Comparison of ENCODE assay signal across 8 cellular contexts in genomic region chr2:202377308-202377736, GRCh38. TPM values are rescaled to one million over a fixed set of nuclear protein-coding genes. Genes with fewer than 3 reads are reported as not detected.
DNase-seq lines count a peak whose midpoint lies in the region; ATAC-seq and TF ChIP-seq lines count a peak whose summit lies in the region.

No MANE protein-coding gene starts in this region.

- CTCF ChIA-PET in CD4-positive, alpha-beta memory T cell (lab: Charles Lee; ENCODE audit: partially characterized antibody) = no interaction called here
- CTCF ChIA-PET in activated B cell treated with CpG ODN at 0.5 μM for 24 hours (lab: Charles Lee) = no interaction called here

- H3K4me3 ChIP-seq in CD4-positive, alpha-beta memory T cell (ENCODE audit: low read length in 2 of 2) = peak overlapping the region; percentile 84 to 96
- H3K4me3 ChIP-seq in HUES48 (ENCODE audit: low read depth, low read length) = peak overlapping the region; percentile 95

- H3K9me3 ChIP-seq in CD4-positive, alpha-beta memory T cell (ENCODE audit: control insufficient read depth in 1 of 2, low read length in 2 of 2) = no peaks in the 10 kb centered on the region
- no peaks in the 10 kb centered on the region for H3K9me3 ChIP-seq in HUES48 (ENCODE audit: control insufficient read depth, insufficient read depth, low read length)

- H3K27me3 Mint-ChIP-seq in CD4-positive, alpha-beta memory T cell = no peaks in the 10 kb centered on the region
- H3K27me3 Mint-ChIP-seq in activated B cell treated with CpG ODN at 0.5 μM for 24 hours = no peaks in the 10 kb centered on the region
- no peaks in the 10 kb centered on the region for H3K27me3 Mint-ChIP-seq in type B pancreatic cell

- peaks cover 30% of the 10 kb centered on the region for H3K4me1 ChIP-seq in CD4-positive, alpha-beta memory T cell (ENCODE audit: insufficient read depth, low read length)
- peaks cover 20% of the 10 kb centered on the region for H3K4me1 ChIP-seq in HUES48 (ENCODE audit: control insufficient read depth, insufficient read depth, low read length)

- no peaks in the 10 kb centered on the region for H3K27me3 ChIP-seq in CD4-positive, alpha-beta memory T cell (ENCODE audit: insufficient read depth, low read length)
- H3K27me3 ChIP-seq in HUES48 (ENCODE audit: control insufficient read depth, insufficient read depth, low read length) = no peaks in the 10 kb centered on the region

- peaks cover 25 to 53% (median 30%) of the 10 kb centered on the region in 4 donors for H3K4me1 Mint-ChIP-seq in CD4-positive, alpha-beta memory T cell
- H3K4me1 Mint-ChIP-seq in activated B cell treated with CpG ODN at 0.5 μM for 24 hours (peaks cover 28% of the 10 kb centered on the region), type B pancreatic cell (ENCODE audit: unreplicated experiment) (peaks cover 23% of the 10 kb centered on the region)

- peak overlapping the region; percentile 76 for H3K9ac ChIP-seq in HUES48 (ENCODE audit: low read depth, low read length)

- ATAC-seq in activated B cell treated with CpG ODN at 0.5 μM for 24 hours (ENCODE audit: low read depth) = no peak
- no peak for ATAC-seq in GM21367 (IDR thresholded peaks at IDR 0.05; ENCODE audit: unreplicated experiment)

- peak overlapping the region; percentile 86 to 98 (median 94) for H3K27ac Mint-ChIP-seq in CD4-positive, alpha-beta memory T cell
- H3K27ac Mint-ChIP-seq in activated B cell treated with CpG ODN at 0.5 μM for 24 hours = peak overlapping the region; percentile 87
- H3K27ac Mint-ChIP-seq in type B pancreatic cell = peak overlapping the region; percentile 96

- TF ChIP-seq CTCF in activated B cell treated with CpG ODN at 0.5 μM for 24 hours (IDR thresholded peaks at IDR 0.05) (no peak), type B pancreatic cell (conservative IDR thresholded peaks at IDR 0.05) (no peak)

- peaks cover 0 to 17% of the 10 kb centered on the region in 2 donors for H3K36me3 Mint-ChIP-seq in CD4-positive, alpha-beta memory T cell
- H3K36me3 Mint-ChIP-seq in activated B cell treated with CpG ODN at 0.5 μM for 24 hours (ENCODE audit: low read depth) = peaks cover 15% of the 10 kb centered on the region
- H3K36me3 Mint-ChIP-seq in type B pancreatic cell = peaks cover 7% of the 10 kb centered on the region

- H3K4me3 Mint-ChIP-seq in CD4-positive, alpha-beta memory T cell = peak overlapping the region; percentile 96 to 99 (median 99)
- H3K4me3 Mint-ChIP-seq in activated B cell treated with CpG ODN at 0.5 μM for 24 hours (peak overlapping the region; percentile 98), type B pancreatic cell (peak overlapping the region; percentile 100)

- peak overlapping the region; percentile 76 for H3K27ac ChIP-seq in CD4-positive, alpha-beta memory T cell (ENCODE audit: low read depth, low read length)
- peak overlapping the region; percentile 99 for H3K27ac ChIP-seq in HUES48 (ENCODE audit: low read depth, low read length)
- H3K27ac ChIP-seq in epithelial cell of prostate = peak overlapping the region; percentile 97

- no peaks in the 10 kb centered on the region for H3K36me3 ChIP-seq in CD4-positive, alpha-beta memory T cell (ENCODE audit: insufficient read depth, low read length)
- H3K36me3 ChIP-seq in HUES48 (ENCODE audit: control insufficient read depth, insufficient read depth, low read length) = no peaks in the 10 kb centered on the region

- POLR2A ChIA-PET in CD4-positive, alpha-beta memory T cell (lab: Charles Lee; ENCODE audit: partially characterized antibody) = interaction anchor here (0.6 to 0.8 kb wide), 2 partner anchors 140 to 534 kb away, joined by 3 read pairs; partner anchors contain the start of gene WDR12
- POLR2A ChIA-PET in activated B cell treated with CpG ODN at 0.5 μM for 24 hours (lab: Charles Lee) = interaction anchor here (0.6 to 1.5 kb wide), 2 partner anchors 111 to 534 kb away, joined by 3 to 5 read pairs; partner anchors contain the start of genes CARF, NOP58 and WDR12

- no peaks in the 10 kb centered on the region for H3K9me3 Mint-ChIP-seq in CD4-positive, alpha-beta memory T cell
- H3K9me3 Mint-ChIP-seq in activated B cell treated with CpG ODN at 0.5 μM for 24 hours (no peaks in the 10 kb centered on the region), type B pancreatic cell (peaks cover 5% of the 10 kb centered on the region)

- intact Hi-C loops in CD4-positive, alpha-beta memory T cell (cut with micrococcal nuclease) = loop anchor here (1.0 to 5.0 kb wide), 4 partner anchors 345 to 735 kb away; partner anchors contain the start of genes ALS2, FZD7, NBEAL1 and TMEM237
- intact Hi-C loops in activated B cell treated with CpG ODN at 0.5 μM for 24 hours (cut with micrococcal nuclease) = loop anchor here (2.0 to 10.0 kb wide), 6 partner anchors 345 to 925 kb away; partner anchors contain the start of genes CARF, CYP20A1, FZD7 and NBEAL1

- peak in 2 of 5 donors; percentile 5 to 13 for DNase-seq in CD4-positive, alpha-beta memory T cell
- DNase-seq in activated B cell treated with CpG ODN at 0.5 μM for 24 hours (peak; percentile 32), epithelial cell of prostate (ENCODE audit: low read depth, low spot score) (no peak), mucosa of gallbladder (ENCODE audit: low spot score) (peak; percentile 25), type B pancreatic cell (ENCODE audit: extremely low spot score, unreplicated experiment) (no peak), islet precursor cell (no peak)

RNA-seq across cellular contexts. Expression of gene BMPR2, which starts 1.2 kb away (rescaled TPM):
- total RNA-seq in CD4-positive, alpha-beta memory T cell = 10 to 100 TPM; 18.8 to 20.8 TPM
- polyA plus RNA-seq in CD4-positive, alpha-beta memory T cell = 1 to 10 TPM; 2.3 to 4.2 TPM
- total RNA-seq in activated B cell treated with CpG ODN at 0.5 μM for 24 hours (16.5 and 16.8 TPM in 2 replicates), mucosa of gallbladder (57.8 TPM), type B pancreatic cell (ENCODE audit: low replicate concordance) (32.1 and 34.8 TPM in 2 replicates)

Comparison
In these comparisons a context has a peak if more than half of its experiments do, and no peak if none do; other contexts are left out.
1. DNase-seq: peak in activated B cell treated with CpG ODN at 0.5 μM for 24 hours (single experiment) and mucosa of gallbladder (single experiment); none in epithelial cell of prostate (single experiment), type B pancreatic cell (single experiment) and islet precursor cell (single experiment).
2. Peak in every context shown above with its lines, with median percentiles within 50 percentile points of each other: H3K27ac ChIP-seq, H3K27ac Mint-ChIP-seq and H3K4me3 Mint-ChIP-seq.